Comparison of ENCODE assay signal across 8 cellular contexts in genomic region chr10:62637249-62638061, GRCh38.
DNase-seq lines count a peak whose midpoint lies in the region; ATAC-seq, FAIRE-seq and TF ChIP-seq lines count a peak whose summit lies in the region.

No MANE protein-coding gene starts in this region.

- no peaks in the 10 kb centered on the region for H3K9me3 Mint-ChIP-seq in activated naive CD4-positive, alpha-beta T cell treated with anti-CD3 and anti-CD28 coated beads, Interleukin-2, amount 50 U/mL, for 72 hours
- H3K9me3 Mint-ChIP-seq in stimulated activated effector memory CD8-positive, alpha-beta T cell treated with anti-CD3 and anti-CD28 coated beads, Interleukin-12 subunit alpha, Interleukin-12 subunit beta, amount 100 ng/mL, for 72 hours = no peaks in the 10 kb centered on the region

- peak overlapping the region; percentile 51 to 72 for H3K27ac ChIP-seq in liver (ENCODE audit: low read depth in 1 of 2, low read length in 2 of 2)

- H3K9ac ChIP-seq in liver (ENCODE audit: low read depth in 1 of 2, low read length in 2 of 2) = peak overlapping the region in 1 of 2 donors; percentile 74

- H3K4me1 ChIP-seq in liver (ENCODE audit: control insufficient read depth in 4 of 4, insufficient read depth in 4 of 4, low read length in 3 of 4) = no peaks in the 10 kb centered on the region

- no peak for DNase-seq in GM12892 (ENCODE audit: insufficient read length)
- peak; percentile 32 for DNase-seq in RCC 7860 (ENCODE audit: low spot score)
- DNase-seq in activated naive CD4-positive, alpha-beta T cell treated with anti-CD3 and anti-CD28 coated beads, Interleukin-2, amount 50 U/mL, for 72 hours (ENCODE audit: low spot score in 2 of 2) = peak; percentile 58 to 90
- peak; percentile 47 to 84 for DNase-seq in stimulated activated effector memory CD8-positive, alpha-beta T cell treated with anti-CD3 and anti-CD28 coated beads, Interleukin-12 subunit alpha, Interleukin-12 subunit beta, amount 100 ng/mL, for 72 hours (ENCODE audit: low spot score in 2 of 2)
- DNase-seq in lower leg skin (ENCODE audit: low spot score in 2 of 2) = no peak
- DNase-seq in COR-L47 (lab: John Stamatoyannopoulos, UW) = no peak

- no peaks in the 10 kb centered on the region for H3K36me3 Mint-ChIP-seq in activated naive CD4-positive, alpha-beta T cell treated with anti-CD3 and anti-CD28 coated beads, Interleukin-2, amount 50 U/mL, for 72 hours
- peaks cover 2% of the 10 kb centered on the region for H3K36me3 Mint-ChIP-seq in stimulated activated effector memory CD8-positive, alpha-beta T cell treated with anti-CD3 and anti-CD28 coated beads, Interleukin-12 subunit alpha, Interleukin-12 subunit beta, amount 100 ng/mL, for 72 hours

- no peaks in the 10 kb centered on the region for H3K9me3 ChIP-seq in liver (ENCODE audit: control insufficient read depth in 4 of 4, low read length in 3 of 4)

- H3K4me3 Mint-ChIP-seq in stimulated activated effector memory CD8-positive, alpha-beta T cell treated with anti-CD3 and anti-CD28 coated beads, Interleukin-12 subunit alpha, Interleukin-12 subunit beta, amount 100 ng/mL, for 72 hours = no peak overlapping the region

- H3K4me3 ChIP-seq in liver (ENCODE audit: low read depth in 1 of 3, low read length in 3 of 3) (peak overlapping the region in 2 of 3 donors; percentile 18), lower leg skin (ENCODE audit: low read depth, poor library complexity, severe bottlenecking) (no peak overlapping the region)

- H3K36me3 ChIP-seq in liver (ENCODE audit: control insufficient read depth in 4 of 4, insufficient read depth in 3 of 4, low read depth in 1 of 4, low read length in 3 of 4) = no peaks in the 10 kb centered on the region

- TF ChIP-seq CTCF in liver (IDR thresholded peaks at IDR 0.05; ENCODE audit: low read depth, low read length, missing input control) (no peak), lower leg skin (IDR thresholded peaks at IDR 0.05) (no peak)

- TF ChIP-seq RAD21 in liver (IDR thresholded peaks at IDR 0.05) = no peak

- peak; percentile 57 for ATAC-seq in HG02852 (IDR thresholded peaks at IDR 0.05; ENCODE audit: unreplicated experiment)
- ATAC-seq in activated naive CD4-positive, alpha-beta T cell treated with anti-CD3 and anti-CD28 coated beads, Interleukin-2, amount 50 U/mL, for 72 hours = peak; percentile 95 to 98
- ATAC-seq in stimulated activated effector memory CD8-positive, alpha-beta T cell treated with anti-CD3 and anti-CD28 coated beads, Interleukin-12 subunit alpha, Interleukin-12 subunit beta, amount 100 ng/mL, for 72 hours = peak; percentile 96

- TF ChIP-seq POLR2A in GM12892 (IDR thresholded peaks at IDR 0.05; ENCODE audit: low read depth, low read length) = peak; percentile 66; the same call in 1 of the 2 replicates
- TF ChIP-seq POLR2A in lower leg skin (IDR thresholded peaks at IDR 0.05) = no peak

- H3K27ac Mint-ChIP-seq in activated naive CD4-positive, alpha-beta T cell treated with anti-CD3 and anti-CD28 coated beads, Interleukin-2, amount 50 U/mL, for 72 hours = no peak overlapping the region
- H3K27ac Mint-ChIP-seq in stimulated activated effector memory CD8-positive, alpha-beta T cell treated with anti-CD3 and anti-CD28 coated beads, Interleukin-12 subunit alpha, Interleukin-12 subunit beta, amount 100 ng/mL, for 72 hours = no peak overlapping the region

- 36% methylated on average over 9 of the region's 9 CpGs for WGBS in liver
- WGBS in lower leg skin, 2 donors = 22 to 25% methylated on average over 9 of the region's 9 CpGs

- H3K27me3 ChIP-seq in liver (ENCODE audit: control insufficient read depth in 4 of 4, insufficient read depth in 4 of 4, low read length in 3 of 4) = no peaks in the 10 kb centered on the region

- FAIRE-seq in GM12892 (lab: Jason Lieb, UNC) (peak; percentile 98), RCC 7860 (lab: Jason Lieb, UNC) (no peak)

- intact Hi-C loops in lower leg skin (cut with DNase I; ENCODE audit: low total_unique reads) = no loop called here

- peaks cover 9% of the 10 kb centered on the region for H3K4me1 Mint-ChIP-seq in stimulated activated effector memory CD8-positive, alpha-beta T cell treated with anti-CD3 and anti-CD28 coated beads, Interleukin-12 subunit alpha, Interleukin-12 subunit beta, amount 100 ng/mL, for 72 hours

TF ChIP-seq in liver, 16 proteins besides CTCF, POLR2A, EP300 and RAD21:
- TF ChIP-seq YY1 (IDR thresholded peaks at IDR 0.05) (no peak), FOXA2 (IDR thresholded peaks at IDR 0.05) (no peak), JUND (IDR thresholded peaks at IDR 0.05) (no peak), HNF4A (conservative IDR thresholded peaks at IDR 0.05) (no peak), SP1 (IDR thresholded peaks at IDR 0.05) (no peak), RXRA (IDR thresholded peaks at IDR 0.05) (no peak), GABPA (IDR thresholded peaks at IDR 0.05 in 1 of 2, conservative IDR thresholded peaks at IDR 0.05 in 1 of 2) (no peak), MAX (IDR thresholded peaks at IDR 0.05) (no peak), FOXA1 (IDR thresholded peaks at IDR 0.05) (no peak), EGR1 (IDR thresholded peaks at IDR 0.05; ENCODE audit: low read depth in 2 of 2) (no peak), NR2F2 (IDR thresholded peaks at IDR 0.05) (no peak), HNF4G (IDR thresholded peaks at IDR 0.05) (no peak), ATF3 (IDR thresholded peaks at IDR 0.05) (no peak), TAF1 (conservative IDR thresholded peaks at IDR 0.05) (no peak)
- TF ChIP-seq, protein P1, sequence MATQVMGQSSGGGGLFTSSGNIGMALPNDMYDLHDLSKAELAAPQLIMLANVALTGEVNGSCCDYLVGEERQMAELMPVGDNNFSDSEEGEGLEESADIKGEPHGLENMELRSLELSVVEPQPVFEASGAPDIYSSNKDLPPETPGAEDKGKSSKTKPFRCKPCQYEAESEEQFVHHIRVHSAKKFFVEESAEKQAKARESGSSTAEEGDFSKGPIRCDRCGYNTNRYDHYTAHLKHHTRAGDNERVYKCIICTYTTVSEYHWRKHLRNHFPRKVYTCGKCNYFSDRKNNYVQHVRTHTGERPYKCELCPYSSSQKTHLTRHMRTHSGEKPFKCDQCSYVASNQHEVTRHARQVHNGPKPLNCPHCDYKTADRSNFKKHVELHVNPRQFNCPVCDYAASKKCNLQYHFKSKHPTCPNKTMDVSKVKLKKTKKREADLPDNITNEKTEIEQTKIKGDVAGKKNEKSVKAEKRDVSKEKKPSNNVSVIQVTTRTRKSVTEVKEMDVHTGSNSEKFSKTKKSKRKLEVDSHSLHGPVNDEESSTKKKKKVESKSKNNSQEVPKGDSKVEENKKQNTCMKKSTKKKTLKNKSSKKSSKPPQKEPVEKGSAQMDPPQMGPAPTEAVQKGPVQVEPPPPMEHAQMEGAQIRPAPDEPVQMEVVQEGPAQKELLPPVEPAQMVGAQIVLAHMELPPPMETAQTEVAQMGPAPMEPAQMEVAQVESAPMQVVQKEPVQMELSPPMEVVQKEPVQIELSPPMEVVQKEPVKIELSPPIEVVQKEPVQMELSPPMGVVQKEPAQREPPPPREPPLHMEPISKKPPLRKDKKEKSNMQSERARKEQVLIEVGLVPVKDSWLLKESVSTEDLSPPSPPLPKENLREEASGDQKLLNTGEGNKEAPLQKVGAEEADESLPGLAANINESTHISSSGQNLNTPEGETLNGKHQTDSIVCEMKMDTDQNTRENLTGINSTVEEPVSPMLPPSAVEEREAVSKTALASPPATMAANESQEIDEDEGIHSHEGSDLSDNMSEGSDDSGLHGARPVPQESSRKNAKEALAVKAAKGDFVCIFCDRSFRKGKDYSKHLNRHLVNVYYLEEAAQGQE (IDR thresholded peaks at IDR 0.05) = no peak
- TF ChIP-seq, protein P2, sequence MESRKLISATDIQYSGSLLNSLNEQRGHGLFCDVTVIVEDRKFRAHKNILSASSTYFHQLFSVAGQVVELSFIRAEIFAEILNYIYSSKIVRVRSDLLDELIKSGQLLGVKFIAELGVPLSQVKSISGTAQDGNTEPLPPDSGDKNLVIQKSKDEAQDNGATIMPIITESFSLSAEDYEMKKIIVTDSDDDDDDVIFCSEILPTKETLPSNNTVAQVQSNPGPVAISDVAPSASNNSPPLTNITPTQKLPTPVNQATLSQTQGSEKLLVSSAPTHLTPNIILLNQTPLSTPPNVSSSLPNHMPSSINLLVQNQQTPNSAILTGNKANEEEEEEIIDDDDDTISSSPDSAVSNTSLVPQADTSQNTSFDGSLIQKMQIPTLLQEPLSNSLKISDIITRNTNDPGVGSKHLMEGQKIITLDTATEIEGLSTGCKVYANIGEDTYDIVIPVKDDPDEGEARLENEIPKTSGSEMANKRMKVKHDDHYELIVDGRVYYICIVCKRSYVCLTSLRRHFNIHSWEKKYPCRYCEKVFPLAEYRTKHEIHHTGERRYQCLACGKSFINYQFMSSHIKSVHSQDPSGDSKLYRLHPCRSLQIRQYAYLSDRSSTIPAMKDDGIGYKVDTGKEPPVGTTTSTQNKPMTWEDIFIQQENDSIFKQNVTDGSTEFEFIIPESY (IDR thresholded peaks at IDR 0.05) = no peak

Comparison
In these comparisons a context has a peak if more than half of its experiments do, and no peak if none do; other contexts are left out.
1. DNase-seq: peak in RCC 7860 (single experiment), activated naive CD4-positive, alpha-beta T cell treated with anti-CD3 and anti-CD28 coated beads, Interleukin-2, amount 50 U/mL, for 72 hours (2 of 2) and stimulated activated effector memory CD8-positive, alpha-beta T cell treated with anti-CD3 and anti-CD28 coated beads, Interleukin-12 subunit alpha, Interleukin-12 subunit beta, amount 100 ng/mL, for 72 hours (2 of 2); none in GM12892 (single experiment), lower leg skin (0 of 2) and COR-L47 (single experiment).
2. Peak in every context shown above with its lines, with median percentiles within 50 percentile points of each other: ATAC-seq.